ENCODE assay signal across 20 cellular contexts in genomic region chr9:108396618-108397017, GRCh38.
DNase-seq lines count a peak whose midpoint lies in the region; ATAC-seq and FAIRE-seq lines count a peak whose summit lies in the region.
"Had no signal": no experiment of that assay in that cellular context is flagged by ENCODE, and none has a peak within 500 bp of the region (broad histone marks: within the 10 kb centered on the region; RNA-seq: fewer than 3 reads in every experiment).

No MANE protein-coding gene starts in this region.

- DNase-seq in left colon: no peak
- peak; percentile 13 for DNase-seq in small intestine
- no peak for DNase-seq in NCI-H2171 treated with DMSO at 0.1 percent for 48 hours (lab: John Stamatoyannopoulos, UW)
- DNase-seq in NK-92 treated with Interleukin-12 subunit alpha and Interleukin-12 subunit beta, amount 100 ng/mL, for 24 hours (lab: John Stamatoyannopoulos, UW): no peak
- DNase-seq: AML-193; Caco-2; Calu3; CD4-positive, alpha-beta T cell; CD8-positive, alpha-beta T cell; DMS79 treated with DMSO at 0.1 percent for 48 hours; GF-D8 had no signal

- H3K9me3 ChIP-seq in small intestine (ENCODE audit: control insufficient read depth, low read depth): no peaks in the 10 kb centered on the region
- H3K9me3 ChIP-seq: Caco-2 had no signal

- no peak overlapping the region for H3K4me3 ChIP-seq in small intestine (ENCODE audit: low read depth in 1 of 2, low read length in 2 of 2)
- H3K4me3 ChIP-seq: A549; BLaER1 treated with 17β-estradiol and CSF1 and Interleukin-3, amounts not matched to agents 10 nM and 100 nM had no signal

- ATAC-seq in left colon: peak; percentile 98
- ATAC-seq: A549; CD8-positive, alpha-beta T cell had no signal

- no peaks in the 10 kb centered on the region for H3K27me3 ChIP-seq in small intestine (ENCODE audit: control insufficient read depth in 2 of 2, insufficient read depth in 2 of 2, low read length in 2 of 2)
- H3K27me3 ChIP-seq: BLaER1 treated with 17β-estradiol and CSF1 and Interleukin-3, amounts not matched to agents 10 nM and 100 nM had no signal

- no peak overlapping the region for H3K27ac ChIP-seq in small intestine (ENCODE audit: low read depth in 1 of 2, low read length in 1 of 2)
- H3K27ac ChIP-seq: 22Rv1; A549; BLaER1 treated with 17β-estradiol and CSF1 and Interleukin-3, amounts not matched to agents 10 nM and 100 nM; C4-2B had no signal

- intact Hi-C loops in left colon (cut with DNase I, micrococcal nuclease): no loop called here

- FAIRE-seq in colon (lab: Jason Lieb, UNC) (peak; percentile 10), small intestine (lab: Jason Lieb, UNC) (no peak)
- FAIRE-seq: A549, D721Med, G401.6, GM12891, GM19239 had no signal

- H3K36me3 ChIP-seq in small intestine (ENCODE audit: control insufficient read depth in 2 of 2, insufficient read depth in 2 of 2, low read length in 2 of 2): no peaks in the 10 kb centered on the region
- H3K36me3 ChIP-seq: BLaER1 treated with 17β-estradiol and CSF1 and Interleukin-3, amounts not matched to agents 10 nM and 100 nM had no signal

- no peaks in the 10 kb centered on the region for H3K4me1 ChIP-seq in small intestine (ENCODE audit: control insufficient read depth in 2 of 2, insufficient read depth in 1 of 2, low read depth in 1 of 2, low read length in 1 of 2)
- H3K4me1 ChIP-seq: A549; BLaER1 treated with 17β-estradiol and CSF1 and Interleukin-3, amounts not matched to agents 10 nM and 100 nM; Caco-2 had no signal
